ENCODE assay signal across 9 cellular contexts in genomic region chr2:237084444-237084843, GRCh38. TPM values are rescaled to one million over a fixed set of nuclear protein-coding genes. Genes with fewer than 3 reads are reported as not detected.
A peak's percentile ranks its signal among the peaks of the same experiment; 100 is the strongest.
DNase-seq lines count a peak whose midpoint lies in the region; ATAC-seq and TF ChIP-seq lines count a peak whose summit lies in the region.
"Had no signal": no experiment of that assay in that cellular context is flagged by ENCODE, and none has a peak within 500 bp of the region (broad histone marks: within the 10 kb centered on the region; RNA-seq: fewer than 3 reads in every experiment).

No MANE protein-coding gene starts in this region.

- H3K79me2 ChIP-seq in smooth muscle cell (ENCODE audit: low read depth), result peaks cover 53% of the 10 kb centered on the region

- H3K4me2 ChIP-seq in smooth muscle cell, result peak overlapping the region; percentile 94

- H3K27me3 Mint-ChIP-seq in activated CD4-positive, alpha-beta T cell treated with anti-CD3 and anti-CD28 coated beads, Interleukin-2, amount 10 ng/mL, durations not matched to agents 7 days and 5 days, result no peaks in the 10 kb centered on the region
- H3K27me3 Mint-ChIP-seq in T-helper 17 cell, result no peaks in the 10 kb centered on the region

- no peak for DNase-seq in activated CD4-positive, alpha-beta T cell treated with anti-CD3 and anti-CD28 coated beads, Interleukin-2, amount 10 ng/mL, durations not matched to agents 7 days and 5 days
- no peak for DNase-seq in activated CD4-positive, alpha-beta T cell treated with anti-CD3 and anti-CD28 coated beads for 4 hours
- DNase-seq in T-helper 17 cell, result no peak
- DNase-seq in fibroblast of pulmonary artery (ENCODE audit: low read depth), result no peak
- DNase-seq in smooth muscle cell (lab: John Stamatoyannopoulos, UW; ENCODE audit: unreplicated experiment), result no peak
- DNase-seq in GF-D8 (lab: John Stamatoyannopoulos, UW), result no peak
- no peak for DNase-seq in retina
- DNase-seq in NCI-H2171 treated with DMSO at 0.1 percent for 48 hours (lab: John Stamatoyannopoulos, UW), result no peak
- DNase-seq: gastrocnemius medialis had no signal

- H3K36me3 Mint-ChIP-seq in activated CD4-positive, alpha-beta T cell treated with anti-CD3 and anti-CD28 coated beads, Interleukin-2, amount 10 ng/mL, durations not matched to agents 7 days and 5 days (ENCODE audit: low read depth), result no peaks in the 10 kb centered on the region
- peaks cover 2% of the 10 kb centered on the region for H3K36me3 Mint-ChIP-seq in T-helper 17 cell (ENCODE audit: low read depth)

- H3K27ac Mint-ChIP-seq in activated CD4-positive, alpha-beta T cell treated with anti-CD3 and anti-CD28 coated beads, Interleukin-2, amount 10 ng/mL, durations not matched to agents 7 days and 5 days, result peak overlapping the region; percentile 98
- H3K27ac Mint-ChIP-seq in T-helper 17 cell, result peak overlapping the region; percentile 98

- no peaks in the 10 kb centered on the region for H3K9me3 Mint-ChIP-seq in activated CD4-positive, alpha-beta T cell treated with anti-CD3 and anti-CD28 coated beads, Interleukin-2, amount 10 ng/mL, durations not matched to agents 7 days and 5 days

- H3K36me3 ChIP-seq in smooth muscle cell (ENCODE audit: low read depth), result no peaks in the 10 kb centered on the region

- no peaks in the 10 kb centered on the region for H4K20me1 ChIP-seq in smooth muscle cell (ENCODE audit: low read depth)

- peak overlapping the region; percentile 95 for H3K4me3 Mint-ChIP-seq in activated CD4-positive, alpha-beta T cell treated with anti-CD3 and anti-CD28 coated beads, Interleukin-2, amount 10 ng/mL, durations not matched to agents 7 days and 5 days
- peak overlapping the region; percentile 99 for H3K4me3 Mint-ChIP-seq in T-helper 17 cell

- no peak for ATAC-seq in T-helper 17 cell

- CTCF ChIA-PET in activated CD4-positive, alpha-beta T cell treated with anti-CD3 and anti-CD28 coated beads, Interleukin-2, amount 10 ng/mL, durations not matched to agents 7 days and 5 days (lab: Charles Lee), result interaction anchor here (1.1 to 1.9 kb wide), 2 partner anchors 10 to 40 kb away, joined by 3 to 4 read pairs; no protein-coding TSS in a partner anchor

- H3K4me3 ChIP-seq in fibroblast of pulmonary artery (replicated peaks; ENCODE audit: low read depth, low read length), result peak overlapping the region; percentile 96
- peak overlapping the region; percentile 86 for H3K4me3 ChIP-seq in smooth muscle cell

- no peak overlapping the region for H3K9ac ChIP-seq in smooth muscle cell (ENCODE audit: low read depth)

- H3K4me1 ChIP-seq in smooth muscle cell (ENCODE audit: low read depth), result peaks cover 17% of the 10 kb centered on the region

- H3K27me3 ChIP-seq in smooth muscle cell (ENCODE audit: low read depth), result no peaks in the 10 kb centered on the region
- H3K27me3 ChIP-seq: gastrocnemius medialis had no signal

- POLR2A ChIA-PET in activated CD4-positive, alpha-beta T cell treated with anti-CD3 and anti-CD28 coated beads, Interleukin-2, amount 10 ng/mL, durations not matched to agents 7 days and 5 days (lab: Charles Lee), result interaction anchor here (0.7 kb wide), 1 partner anchor 542 kb away, joined by 4 read pairs; no protein-coding TSS in a partner anchor

- 97% methylated on average over 8 of the region's 8 CpGs for WGBS in smooth muscle cell (ENCODE audit: low lambda C conversion rate)

- peaks cover 3% of the 10 kb centered on the region for H3F3A ChIP-seq in smooth muscle cell (ENCODE audit: low read depth)

- H3K4me1 Mint-ChIP-seq in activated CD4-positive, alpha-beta T cell treated with anti-CD3 and anti-CD28 coated beads, Interleukin-2, amount 10 ng/mL, durations not matched to agents 7 days and 5 days, result peaks cover 22% of the 10 kb centered on the region
- H3K4me1 Mint-ChIP-seq in T-helper 17 cell, result peaks cover 16% of the 10 kb centered on the region

- peak overlapping the region; percentile 91 for H3K27ac ChIP-seq in smooth muscle cell (ENCODE audit: low read depth)

- H3K9me3 ChIP-seq in T-helper 17 cell (ENCODE audit: control insufficient read depth, low read length, poor library complexity, severe bottlenecking) (no peaks in the 10 kb centered on the region), smooth muscle cell (replicated peaks; ENCODE audit: low read depth) (no peaks in the 10 kb centered on the region)
- H3K9me3 ChIP-seq: gastrocnemius medialis had no signal

- TF ChIP-seq CTCF in fibroblast of pulmonary artery (IDR thresholded peaks at IDR 0.05; ENCODE audit: low read length, missing control alignments) (no peak), smooth muscle cell (IDR thresholded peaks at IDR 0.05; ENCODE audit: borderline replicate concordance, insufficient read depth, poor library complexity, severe bottlenecking) (no peak)

- H2AFZ ChIP-seq in smooth muscle cell (ENCODE audit: low read depth), result no peak overlapping the region

RNA-seq across cellular contexts. Expression of gene COPS8, which starts 1.2 kb away (rescaled TPM):
- total RNA-seq in activated CD4-positive, alpha-beta T cell treated with anti-CD3 and anti-CD28 coated beads, Interleukin-2, amount 10 ng/mL, durations not matched to agents 7 days and 5 days, result 10 to 100 TPM; 43.4 to 50.1 TPM
- 10 to 100 TPM; 46.0 to 49.4 TPM for total RNA-seq in T-helper 17 cell
- total RNA-seq in smooth muscle cell, result 159 and 194 TPM in 2 replicates
- polyA plus RNA-seq in smooth muscle cell, result 130 and 132 TPM in 2 replicates
